In the genomic region with DNA sequence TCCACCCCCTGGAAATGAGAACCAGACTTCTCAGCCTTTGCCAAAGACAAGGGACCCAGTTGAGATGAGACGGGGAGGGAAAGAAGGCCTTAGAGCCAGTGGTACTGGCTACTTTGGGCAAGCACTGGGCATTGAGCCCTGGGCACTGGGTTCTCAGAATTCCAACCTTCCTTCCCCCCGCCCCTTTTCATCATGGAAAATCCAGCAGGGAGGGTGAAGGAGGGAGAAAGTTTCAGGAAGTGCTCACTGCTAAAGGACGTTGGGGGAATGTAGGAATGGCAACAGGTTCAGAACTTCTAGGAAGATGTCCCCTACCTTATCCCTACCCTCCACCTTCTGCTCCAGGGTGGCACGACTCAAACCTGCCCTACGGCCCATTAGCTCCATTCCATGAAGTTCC, we compare ENCODE assay signal across 1 cellular context.
TF ChIP-seq lines count a peak whose summit lies in the region.

No MANE protein-coding gene starts in this region.

TF ChIP-seq in GM23338, 12 proteins besides CTCF, POLR2A, EP300 and RAD21 (continued from another document):
- TF ChIP-seq, protein P1, sequence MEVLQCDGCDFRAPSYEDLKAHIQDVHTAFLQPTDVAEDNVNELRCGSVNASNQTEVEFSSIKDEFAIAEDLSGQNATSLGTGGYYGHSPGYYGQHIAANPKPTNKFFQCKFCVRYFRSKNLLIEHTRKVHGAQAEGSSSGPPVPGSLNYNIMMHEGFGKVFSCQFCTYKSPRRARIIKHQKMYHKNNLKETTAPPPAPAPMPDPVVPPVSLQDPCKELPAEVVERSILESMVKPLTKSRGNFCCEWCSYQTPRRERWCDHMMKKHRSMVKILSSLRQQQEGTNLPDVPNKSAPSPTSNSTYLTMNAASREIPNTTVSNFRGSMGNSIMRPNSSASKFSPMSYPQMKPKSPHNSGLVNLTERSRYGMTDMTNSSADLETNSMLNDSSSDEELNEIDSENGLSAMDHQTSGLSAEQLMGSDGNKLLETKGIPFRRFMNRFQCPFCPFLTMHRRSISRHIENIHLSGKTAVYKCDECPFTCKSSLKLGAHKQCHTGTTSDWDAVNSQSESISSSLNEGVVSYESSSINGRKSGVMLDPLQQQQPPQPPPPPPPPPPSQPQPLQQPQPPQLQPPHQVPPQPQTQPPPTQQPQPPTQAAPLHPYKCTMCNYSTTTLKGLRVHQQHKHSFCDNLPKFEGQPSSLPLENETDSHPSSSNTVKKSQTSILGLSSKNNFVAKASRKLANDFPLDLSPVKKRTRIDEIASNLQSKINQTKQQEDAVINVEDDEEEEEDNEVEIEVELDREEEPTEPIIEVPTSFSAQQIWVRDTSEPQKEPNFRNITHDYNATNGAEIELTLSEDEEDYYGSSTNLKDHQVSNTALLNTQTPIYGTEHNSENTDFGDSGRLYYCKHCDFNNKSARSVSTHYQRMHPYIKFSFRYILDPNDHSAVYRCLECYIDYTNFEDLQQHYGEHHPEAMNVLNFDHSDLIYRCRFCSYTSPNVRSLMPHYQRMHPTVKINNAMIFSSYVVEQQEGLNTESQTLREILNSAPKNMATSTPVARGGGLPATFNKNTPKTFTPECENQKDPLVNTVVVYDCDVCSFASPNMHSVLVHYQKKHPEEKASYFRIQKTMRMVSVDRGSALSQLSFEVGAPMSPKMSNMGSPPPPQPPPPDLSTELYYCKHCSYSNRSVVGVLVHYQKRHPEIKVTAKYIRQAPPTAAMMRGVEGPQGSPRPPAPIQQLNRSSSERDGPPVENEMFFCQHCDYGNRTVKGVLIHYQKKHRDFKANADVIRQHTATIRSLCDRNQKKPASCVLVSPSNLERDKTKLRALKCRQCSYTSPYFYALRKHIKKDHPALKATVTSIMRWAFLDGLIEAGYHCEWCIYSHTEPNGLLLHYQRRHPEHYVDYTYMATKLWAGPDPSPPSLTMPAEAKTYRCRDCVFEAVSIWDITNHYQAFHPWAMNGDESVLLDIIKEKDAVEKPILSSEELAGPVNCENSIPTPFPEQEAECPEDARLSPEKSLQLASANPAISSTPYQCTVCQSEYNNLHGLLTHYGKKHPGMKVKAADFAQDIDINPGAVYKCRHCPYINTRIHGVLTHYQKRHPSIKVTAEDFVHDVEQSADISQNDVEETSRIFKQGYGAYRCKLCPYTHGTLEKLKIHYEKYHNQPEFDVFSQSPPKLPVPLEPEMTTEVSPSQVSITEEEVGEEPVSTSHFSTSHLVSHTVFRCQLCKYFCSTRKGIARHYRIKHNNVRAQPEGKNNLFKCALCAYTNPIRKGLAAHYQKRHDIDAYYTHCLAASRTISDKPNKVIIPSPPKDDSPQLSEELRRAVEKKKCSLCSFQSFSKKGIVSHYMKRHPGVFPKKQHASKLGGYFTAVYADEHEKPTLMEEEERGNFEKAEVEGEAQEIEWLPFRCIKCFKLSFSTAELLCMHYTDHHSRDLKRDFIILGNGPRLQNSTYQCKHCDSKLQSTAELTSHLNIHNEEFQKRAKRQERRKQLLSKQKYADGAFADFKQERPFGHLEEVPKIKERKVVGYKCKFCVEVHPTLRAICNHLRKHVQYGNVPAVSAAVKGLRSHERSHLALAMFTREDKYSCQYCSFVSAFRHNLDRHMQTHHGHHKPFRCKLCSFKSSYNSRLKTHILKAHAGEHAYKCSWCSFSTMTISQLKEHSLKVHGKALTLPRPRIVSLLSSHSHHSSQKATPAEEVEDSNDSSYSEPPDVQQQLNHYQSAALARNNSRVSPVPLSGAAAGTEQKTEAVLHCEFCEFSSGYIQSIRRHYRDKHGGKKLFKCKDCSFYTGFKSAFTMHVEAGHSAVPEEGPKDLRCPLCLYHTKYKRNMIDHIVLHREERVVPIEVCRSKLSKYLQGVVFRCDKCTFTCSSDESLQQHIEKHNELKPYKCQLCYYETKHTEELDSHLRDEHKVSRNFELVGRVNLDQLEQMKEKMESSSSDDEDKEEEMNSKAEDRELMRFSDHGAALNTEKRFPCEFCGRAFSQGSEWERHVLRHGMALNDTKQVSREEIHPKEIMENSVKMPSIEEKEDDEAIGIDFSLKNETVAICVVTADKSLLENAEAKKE (CRISPR knock-in tag; IDR thresholded peaks at IDR 0.05), result no peak
- TF ChIP-seq CREB1 (CRISPR knock-in tag; IDR thresholded peaks at IDR 0.05; ENCODE audit: low read depth) (no peak), STAT1 (IDR thresholded peaks at IDR 0.05; ENCODE audit: unreplicated experiment) (no peak), JUNB (IDR thresholded peaks at IDR 0.05; ENCODE audit: unreplicated experiment) (no peak), EZH2phosphoT487 (IDR thresholded peaks at IDR 0.05; ENCODE audit: unreplicated experiment) (no peak), POLR2AphosphoS5 (IDR thresholded peaks at IDR 0.05; ENCODE audit: low read depth) (no peak)
- TF ChIP-seq, protein P2, sequence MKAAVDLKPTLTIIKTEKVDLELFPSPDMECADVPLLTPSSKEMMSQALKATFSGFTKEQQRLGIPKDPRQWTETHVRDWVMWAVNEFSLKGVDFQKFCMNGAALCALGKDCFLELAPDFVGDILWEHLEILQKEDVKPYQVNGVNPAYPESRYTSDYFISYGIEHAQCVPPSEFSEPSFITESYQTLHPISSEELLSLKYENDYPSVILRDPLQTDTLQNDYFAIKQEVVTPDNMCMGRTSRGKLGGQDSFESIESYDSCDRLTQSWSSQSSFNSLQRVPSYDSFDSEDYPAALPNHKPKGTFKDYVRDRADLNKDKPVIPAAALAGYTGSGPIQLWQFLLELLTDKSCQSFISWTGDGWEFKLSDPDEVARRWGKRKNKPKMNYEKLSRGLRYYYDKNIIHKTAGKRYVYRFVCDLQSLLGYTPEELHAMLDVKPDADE (IDR thresholded peaks at IDR 0.05), result no peak
- TF ChIP-seq, protein P3, sequence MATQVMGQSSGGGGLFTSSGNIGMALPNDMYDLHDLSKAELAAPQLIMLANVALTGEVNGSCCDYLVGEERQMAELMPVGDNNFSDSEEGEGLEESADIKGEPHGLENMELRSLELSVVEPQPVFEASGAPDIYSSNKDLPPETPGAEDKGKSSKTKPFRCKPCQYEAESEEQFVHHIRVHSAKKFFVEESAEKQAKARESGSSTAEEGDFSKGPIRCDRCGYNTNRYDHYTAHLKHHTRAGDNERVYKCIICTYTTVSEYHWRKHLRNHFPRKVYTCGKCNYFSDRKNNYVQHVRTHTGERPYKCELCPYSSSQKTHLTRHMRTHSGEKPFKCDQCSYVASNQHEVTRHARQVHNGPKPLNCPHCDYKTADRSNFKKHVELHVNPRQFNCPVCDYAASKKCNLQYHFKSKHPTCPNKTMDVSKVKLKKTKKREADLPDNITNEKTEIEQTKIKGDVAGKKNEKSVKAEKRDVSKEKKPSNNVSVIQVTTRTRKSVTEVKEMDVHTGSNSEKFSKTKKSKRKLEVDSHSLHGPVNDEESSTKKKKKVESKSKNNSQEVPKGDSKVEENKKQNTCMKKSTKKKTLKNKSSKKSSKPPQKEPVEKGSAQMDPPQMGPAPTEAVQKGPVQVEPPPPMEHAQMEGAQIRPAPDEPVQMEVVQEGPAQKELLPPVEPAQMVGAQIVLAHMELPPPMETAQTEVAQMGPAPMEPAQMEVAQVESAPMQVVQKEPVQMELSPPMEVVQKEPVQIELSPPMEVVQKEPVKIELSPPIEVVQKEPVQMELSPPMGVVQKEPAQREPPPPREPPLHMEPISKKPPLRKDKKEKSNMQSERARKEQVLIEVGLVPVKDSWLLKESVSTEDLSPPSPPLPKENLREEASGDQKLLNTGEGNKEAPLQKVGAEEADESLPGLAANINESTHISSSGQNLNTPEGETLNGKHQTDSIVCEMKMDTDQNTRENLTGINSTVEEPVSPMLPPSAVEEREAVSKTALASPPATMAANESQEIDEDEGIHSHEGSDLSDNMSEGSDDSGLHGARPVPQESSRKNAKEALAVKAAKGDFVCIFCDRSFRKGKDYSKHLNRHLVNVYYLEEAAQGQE (IDR thresholded peaks at IDR 0.05; ENCODE audit: unreplicated experiment), result no peak
